16 cellular contexts compared by ENCODE assay signal in genomic region chr17:10200016-10200415, GRCh38. TPM values are rescaled to one million over a fixed set of nuclear protein-coding genes. Genes with fewer than 3 reads are reported as not detected.
A peak's percentile ranks its signal among the peaks of the same experiment; 100 is the strongest.
DNase-seq lines count a peak whose midpoint lies in the region; ATAC-seq and TF ChIP-seq lines count a peak whose summit lies in the region.
"Had no signal": no experiment of that assay in that cellular context is flagged by ENCODE, and none has a peak within 500 bp of the region (broad histone marks: within the 10 kb centered on the region; RNA-seq: fewer than 3 reads in every experiment).

No MANE protein-coding gene starts in this region.

- no peak overlapping the region for H3K4me3 ChIP-seq in HEK293 (ENCODE audit: low read depth, low read length)
- H3K4me3 ChIP-seq: testis had no signal

- ATAC-seq in CD4-positive, alpha-beta T cell (ENCODE audit: poor library complexity): no peak
- ATAC-seq: activated CD4-positive, CD25-positive, alpha-beta regulatory T cell treated with anti-CD3 and anti-CD28 coated beads, Interleukin-2, amount 50 U/mL, for 24 hours had no signal

- H3K36me3 Mint-ChIP-seq in CD4-positive, alpha-beta T cell (ENCODE audit: low read depth): no peaks in the 10 kb centered on the region
- H3K36me3 Mint-ChIP-seq in dendritic cell treated with granulocyte-macrophage colony-stimulating factor and Interleukin-4, amounts not matched to agents 40 ng/mL and 50 ng/mL, for 4 days (ENCODE audit: low read depth): peaks cover 21% of the 10 kb centered on the region
- H3K36me3 Mint-ChIP-seq in nephron (ENCODE audit: low read depth): peaks cover 11% of the 10 kb centered on the region

- peaks cover 4% of the 10 kb centered on the region for H3K27me3 ChIP-seq in CD4-positive, alpha-beta T cell (ENCODE audit: control insufficient read depth, insufficient read depth, low read length)
- H3K27me3 ChIP-seq: testis had no signal

- H3K9me3 ChIP-seq in CD4-positive, alpha-beta T cell (ENCODE audit: control insufficient read depth, low read length): peaks cover 4% of the 10 kb centered on the region
- no peaks in the 10 kb centered on the region for H3K9me3 ChIP-seq in HEK293 (ENCODE audit: control insufficient read depth, insufficient read depth, low read depth, low read length)
- H3K9me3 ChIP-seq: testis had no signal

- H3K27ac Mint-ChIP-seq in CD4-positive, alpha-beta T cell: no peak overlapping the region
- peak overlapping the region; percentile 16 for H3K27ac Mint-ChIP-seq in dendritic cell treated with granulocyte-macrophage colony-stimulating factor and Interleukin-4, amounts not matched to agents 40 ng/mL and 50 ng/mL, for 4 days
- H3K27ac Mint-ChIP-seq in nephron: peak overlapping the region in 1 of 3 experiments; percentile 8

- POLR2A ChIA-PET in CD4-positive, alpha-beta T cell (lab: Charles Lee): no interaction called here
- POLR2A ChIA-PET in HEK293 (lab: Yijun Ruan, JAX): no interaction called here
- POLR2A ChIA-PET in RWPE1 (lab: Yijun Ruan, JAX; ENCODE audit: low non-redundant PET): no interaction called here

- H3K27me3 Mint-ChIP-seq in CD4-positive, alpha-beta T cell: peaks cover 42% of the 10 kb centered on the region
- peaks cover 11% of the 10 kb centered on the region for H3K27me3 Mint-ChIP-seq in dendritic cell treated with granulocyte-macrophage colony-stimulating factor and Interleukin-4, amounts not matched to agents 40 ng/mL and 50 ng/mL, for 4 days
- peaks cover 46% of the 10 kb centered on the region for H3K27me3 Mint-ChIP-seq in nephron (ENCODE audit: low read depth)

- TF ChIP-seq CTCF in CD4-positive, alpha-beta T cell (IDR thresholded peaks at IDR 0.05): no peak
- TF ChIP-seq CTCF in HEK293 (tag by site-specific recombination; IDR thresholded peaks at IDR 0.05): no peak
- no peak for TF ChIP-seq CTCF in nephron (IDR thresholded peaks at IDR 0.05; ENCODE audit: unreplicated experiment in 3 of 3)
- no peak for TF ChIP-seq CTCF in RWPE1 (conservative IDR thresholded peaks at IDR 0.05; ENCODE audit: low read depth)

- CTCF ChIA-PET in CD4-positive, alpha-beta T cell (lab: Charles Lee): no interaction called here
- CTCF ChIA-PET in HEK293 (lab: Yijun Ruan, JAX): interaction anchor here (1.1 kb wide), 2 partner anchors 94 to 96 kb away, joined by 3 read pairs; no protein-coding TSS in a partner anchor
- CTCF ChIA-PET in RWPE1 (lab: Yijun Ruan, JAX): interaction anchor here (0.6 kb wide), 2 partner anchors 418 to 592 kb away, joined by 3 read pairs; no protein-coding TSS in a partner anchor

- H3K4me1 Mint-ChIP-seq in CD4-positive, alpha-beta T cell (ENCODE audit: low read depth): peaks cover 10% of the 10 kb centered on the region
- H3K4me1 Mint-ChIP-seq in dendritic cell treated with granulocyte-macrophage colony-stimulating factor and Interleukin-4, amounts not matched to agents 40 ng/mL and 50 ng/mL, for 4 days (ENCODE audit: low read depth): peaks cover 28% of the 10 kb centered on the region
- peaks cover 6% of the 10 kb centered on the region for H3K4me1 Mint-ChIP-seq in nephron

- H3K4me3 Mint-ChIP-seq in CD4-positive, alpha-beta T cell: peak overlapping the region; percentile 43
- H3K4me3 Mint-ChIP-seq in dendritic cell treated with granulocyte-macrophage colony-stimulating factor and Interleukin-4, amounts not matched to agents 40 ng/mL and 50 ng/mL, for 4 days: no peak overlapping the region
- H3K4me3 Mint-ChIP-seq in nephron: peak overlapping the region; percentile 78 to 86 (median 79)

- peaks cover 7% of the 10 kb centered on the region for H3K9me3 Mint-ChIP-seq in CD4-positive, alpha-beta T cell
- H3K9me3 Mint-ChIP-seq in dendritic cell treated with granulocyte-macrophage colony-stimulating factor and Interleukin-4, amounts not matched to agents 40 ng/mL and 50 ng/mL, for 4 days: peaks cover 2% of the 10 kb centered on the region
- H3K9me3 Mint-ChIP-seq in nephron: peaks cover 29% of the 10 kb centered on the region

- no peaks in the 10 kb centered on the region for H3K36me3 ChIP-seq in HEK293 (ENCODE audit: control insufficient read depth in 2 of 2, insufficient read depth in 1 of 2, low read length in 2 of 2)

- DNase-seq in CD4-positive, alpha-beta T cell: no peak
- DNase-seq in hepatic stellate cell (ENCODE audit: low spot score): no peak
- no peak for DNase-seq in RWPE1 (ENCODE audit: low spot score)
- DNase-seq in NCI-H748 (lab: John Stamatoyannopoulos, UW; ENCODE audit: unreplicated experiment): no peak
- DNase-seq: foreskin fibroblast; NCI-H1694 treated with DMSO at 0.1 percent for 48 hours; NCI-H446; Right ventricle myocardium superior; stimulated activated CD4-positive, alpha-beta T cell treated with anti-CD3 and anti-CD28 coated beads, Interleukin-4, amount 100 ng/mL, for 4 hours; stimulated activated CD8-positive, alpha-beta memory T cell treated with anti-CD3 and anti-CD28 coated beads, Interleukin-4, amount 100 ng/mL, for 48 hours; testis had no signal

- H3K27ac ChIP-seq in CD4-positive, alpha-beta T cell (ENCODE audit: low read depth, low read length): no peak overlapping the region
- no peak overlapping the region for H3K27ac ChIP-seq in HEK293 (ENCODE audit: extremely low read depth, low read depth, low read length)
- H3K27ac ChIP-seq in RWPE1: no peak overlapping the region
- H3K27ac ChIP-seq: testis had no signal

- intact Hi-C loops in CD4-positive, alpha-beta T cell (cut with DNase I, micrococcal nuclease): no loop called here
- intact Hi-C loops in dendritic cell treated with granulocyte-macrophage colony-stimulating factor and Interleukin-4, amounts not matched to agents 40 ng/mL and 50 ng/mL, for 4 days (cut with micrococcal nuclease): no loop called here

- peaks cover 3% of the 10 kb centered on the region; the same call in 1 of the 2 replicates for H3K4me1 ChIP-seq in HEK293 (ENCODE audit: control insufficient read depth, insufficient read depth, low read length)
- H3K4me1 ChIP-seq: testis had no signal

TF ChIP-seq in HEK293, 187 proteins besides CTCF, POLR2A, EP300 and RAD21:
- no peak for TF ChIP-seq ZNF423 (tag by site-specific recombination; IDR thresholded peaks at IDR 0.05)
- TF ChIP-seq ZNF416 (tag by site-specific recombination; IDR thresholded peaks at IDR 0.05): no peak
- TF ChIP-seq ZNF654 (tag by site-specific recombination; IDR thresholded peaks at IDR 0.05; ENCODE audit: low read depth): no peak
- TF ChIP-seq ZNF10 (tag by site-specific recombination; IDR thresholded peaks at IDR 0.05): no peak
- TF ChIP-seq ZNF16 (tag by site-specific recombination; IDR thresholded peaks at IDR 0.05; ENCODE audit: low read depth): 0 out of 2 replicates have a peak, but pooled peaks have one; percentile 67

RNA-seq across cellular contexts. Expression of gene GAS7, which starts 1.6 kb away (rescaled TPM):
- total RNA-seq in CD4-positive, alpha-beta T cell: 1 to 10 TPM; 1.8 to 3.4 TPM
- total RNA-seq: T-helper 1 cell treated with Interleukin-12 subunit alpha and Interleukin-12 subunit beta and Interleukin-4 antibody, amounts not matched to agents 30 ng/mL and 1 ng/mL, for 36 hours had no signal
